In genomic region chr11:127034973-127035372, GRCh38 we compare ENCODE assay signal across 37 cellular contexts. TPM values are rescaled to one million over a fixed set of nuclear protein-coding genes. Genes with fewer than 3 reads are reported as not detected.
"Had no signal": no experiment of that assay in that cellular context is flagged by ENCODE, and none has a peak within 500 bp of the region (broad histone marks: within the 10 kb centered on the region; RNA-seq: fewer than 3 reads in every experiment).

No MANE protein-coding gene starts in this region.

- H3K36me3 ChIP-seq: MG63 had no signal

- H3K9ac ChIP-seq: KMS-11 had no signal

- H3K9me3 ChIP-seq: MG63 had no signal

- H3K4me3 ChIP-seq: MG63 had no signal

- H3K27ac ChIP-seq: KMS-11 had no signal

- DNase-seq: Karpas-422, Kasumi-1, MG63, MM.1S, MV-4-11, NCI-H1048, NCI-H1092, NCI-H1092 treated with DMSO at 0.1 percent for 48 hours, NCI-H1105, NCI-H1105 treated with DMSO at 0.1 percent for 48 hours, NCI-H1417, NCI-H1417 treated with DMSO at 0.1 percent for 48 hours, NCI-H1436, NCI-H1436 treated with DMSO at 0.1 percent for 48 hours, NCI-H146, NCI-H1694, NCI-H1694 treated with DMSO at 0.1 percent for 48 hours, NCI-H187, NCI-H187 treated with DMSO at 0.1 percent for 48 hours, NCI-H1930, NCI-H2029, NCI-H2029 treated with DMSO at 0.1 percent for 48 hours, NCI-H2081, NCI-H2081 treated with DMSO at 0.1 percent for 48 hours, NCI-H2107, NCI-H2171, NCI-H2171 treated with DMSO at 0.1 percent for 48 hours, NCI-H2227 treated with DMSO at 0.1 percent for 48 hours, NCI-H226, NCI-H345, NCI-H446, NCI-H446 treated with DMSO at 0.1 percent for 48 hours, NCI-H510A, NCI-H524 had no signal

- H3K27me3 ChIP-seq: MG63 had no signal

- H3K4me2 ChIP-seq: KMS-11 had no signal

RNA-seq across cellular contexts. Expression of gene KIRREL3, which starts 34.4 kb away (rescaled TPM):
- total RNA-seq: MCF 10A, NCI-H460 had no signal
